In the genomic region with DNA sequence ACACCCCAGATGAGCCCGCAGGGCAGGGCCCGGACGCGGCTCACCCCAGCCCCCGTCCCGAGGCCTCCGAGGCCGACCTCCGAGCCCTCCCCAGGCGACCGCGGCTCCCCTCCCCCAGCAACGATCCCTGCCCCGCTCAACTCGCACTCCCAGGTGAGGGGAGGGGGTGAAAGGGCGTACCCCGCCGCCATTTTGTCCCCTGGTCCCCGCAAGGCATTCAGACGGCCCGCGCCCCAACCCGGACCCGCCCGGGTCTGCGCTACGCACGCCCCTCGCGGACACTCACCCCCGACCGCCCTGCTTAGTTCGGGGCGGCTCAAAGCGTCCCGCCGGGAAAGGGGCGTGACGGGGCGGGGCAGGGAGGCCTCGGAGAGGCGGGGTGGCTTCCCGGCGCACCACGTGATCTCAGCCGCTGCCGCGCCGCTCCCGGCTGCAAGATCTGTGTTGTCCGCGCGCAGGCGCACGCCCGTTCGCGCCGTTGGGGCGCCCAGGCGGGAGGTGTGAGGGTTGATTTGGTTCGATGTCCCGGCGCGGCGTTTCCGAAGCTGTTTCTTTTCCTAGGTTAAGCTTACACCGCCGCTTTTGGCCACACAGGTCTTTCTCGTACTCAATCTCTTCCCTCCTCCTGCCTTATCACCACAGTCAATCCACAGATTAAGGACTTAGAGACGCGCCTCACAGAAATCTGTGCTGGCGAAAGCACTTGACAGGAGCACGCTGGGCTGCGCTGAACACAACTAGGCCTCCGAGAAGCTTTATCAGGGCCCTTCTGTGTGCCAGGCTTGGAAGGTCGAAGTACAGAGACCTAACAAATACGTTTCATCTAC, we compare ENCODE assay signal across 1 cellular context.
TF ChIP-seq lines count a peak whose summit lies in the region.

SCAPER (minus strand) TSS at position 328 of the 827 bp plus-strand sequence. CDS start 21,523 bp downstream, outside the sequence.

TF ChIP-seq in HepG2, 621 proteins besides CTCF, POLR2A, EP300 and RAD21 (continued from another document and continues in another):
- TF ChIP-seq, protein P1, sequence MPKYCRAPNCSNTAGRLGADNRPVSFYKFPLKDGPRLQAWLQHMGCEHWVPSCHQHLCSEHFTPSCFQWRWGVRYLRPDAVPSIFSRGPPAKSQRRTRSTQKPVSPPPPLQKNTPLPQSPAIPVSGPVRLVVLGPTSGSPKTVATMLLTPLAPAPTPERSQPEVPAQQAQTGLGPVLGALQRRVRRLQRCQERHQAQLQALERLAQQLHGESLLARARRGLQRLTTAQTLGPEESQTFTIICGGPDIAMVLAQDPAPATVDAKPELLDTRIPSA (CRISPR knock-in tag; IDR thresholded peaks at IDR 0.05; ENCODE audit: borderline replicate concordance): no peak; the same call in 1 of the 2 replicates
- TF ChIP-seq EZH2 (conservative IDR thresholded peaks at IDR 0.05; ENCODE audit: low read depth, low read length): no peak
- peak; percentile 87 for TF ChIP-seq GZF1 (CRISPR knock-in tag; IDR thresholded peaks at IDR 0.05)
- peak; percentile 90 for TF ChIP-seq ZNF333 (CRISPR knock-in tag; IDR thresholded peaks at IDR 0.05; ENCODE audit: borderline replicate concordance)
- TF ChIP-seq, protein P2, sequence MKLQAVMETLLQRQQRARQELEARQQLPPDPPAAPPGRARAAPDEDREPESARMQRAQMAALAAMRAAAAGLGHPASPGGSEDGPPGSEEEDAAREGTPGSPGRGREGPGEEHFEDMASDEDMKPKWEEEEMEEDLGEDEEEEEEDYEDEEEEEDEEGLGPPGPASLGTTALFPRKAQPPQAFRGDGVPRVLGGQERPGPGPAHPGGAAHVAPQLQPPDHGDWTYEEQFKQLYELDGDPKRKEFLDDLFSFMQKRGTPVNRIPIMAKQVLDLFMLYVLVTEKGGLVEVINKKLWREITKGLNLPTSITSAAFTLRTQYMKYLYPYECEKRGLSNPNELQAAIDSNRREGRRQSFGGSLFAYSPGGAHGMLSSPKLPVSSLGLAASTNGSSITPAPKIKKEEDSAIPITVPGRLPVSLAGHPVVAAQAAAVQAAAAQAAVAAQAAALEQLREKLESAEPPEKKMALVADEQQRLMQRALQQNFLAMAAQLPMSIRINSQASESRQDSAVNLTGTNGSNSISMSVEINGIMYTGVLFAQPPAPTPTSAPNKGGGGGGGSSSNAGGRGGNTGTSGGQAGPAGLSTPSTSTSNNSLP (IDR thresholded peaks at IDR 0.05; ENCODE audit: low read depth, low read length): 0 out of 2 replicates have a peak, but pooled peaks have one; percentile 18
- peak; percentile 76; the same call in 1 of the 2 replicates for TF ChIP-seq ZSCAN25 (CRISPR knock-in tag; IDR thresholded peaks at IDR 0.05)
- TF ChIP-seq BCLAF1 (IDR thresholded peaks at IDR 0.05): no peak
- no peak for TF ChIP-seq ZNF468 (CRISPR knock-in tag; IDR thresholded peaks at IDR 0.05)
- peak; percentile 66; the same call in 1 of the 2 replicates for TF ChIP-seq ONECUT2 (CRISPR knock-in tag; IDR thresholded peaks at IDR 0.05)
- TF ChIP-seq ZNF275 (CRISPR knock-in tag; IDR thresholded peaks at IDR 0.05; ENCODE audit: borderline replicate concordance): 0 out of 2 replicates have a peak, but pooled peaks have one; percentile 20
- TF ChIP-seq MAFF (IDR thresholded peaks at IDR 0.05; ENCODE audit: low read depth, low read length): no peak
- peak; percentile 57; the same call in 1 of the 2 replicates for TF ChIP-seq E2F2 (CRISPR knock-in tag; IDR thresholded peaks at IDR 0.05; ENCODE audit: borderline replicate concordance)
- no peak for TF ChIP-seq ZFP1 (CRISPR knock-in tag; IDR thresholded peaks at IDR 0.05)
- TF ChIP-seq NRL (CRISPR knock-in tag; IDR thresholded peaks at IDR 0.05; ENCODE audit: borderline replicate concordance): peak; percentile 85; the same call in 1 of the 2 replicates
- TF ChIP-seq ZNF207 (IDR thresholded peaks at IDR 0.05; ENCODE audit: borderline replicate concordance): no peak
- peak; percentile 81 for TF ChIP-seq ZFX (CRISPR knock-in tag; IDR thresholded peaks at IDR 0.05; ENCODE audit: low read depth)
- TF ChIP-seq CCAR2 (optimal IDR thresholded peaks at IDR 0.05; ENCODE audit: low read depth, low read length): no peak
- peak; percentile 89 for TF ChIP-seq ZNF564 (CRISPR knock-in tag; IDR thresholded peaks at IDR 0.05)
- TF ChIP-seq ETV6 (CRISPR knock-in tag; conservative IDR thresholded peaks at IDR 0.05): 0 out of 2 replicates have a peak, but pooled peaks have one; percentile 75
- 0 out of 2 replicates have a peak, but pooled peaks have one; percentile 74 for TF ChIP-seq ZBTB3 (CRISPR knock-in tag; IDR thresholded peaks at IDR 0.05; ENCODE audit: borderline replicate concordance, low read depth)
- TF ChIP-seq CSRNP2 (CRISPR knock-in tag; conservative IDR thresholded peaks at IDR 0.05; ENCODE audit: low read depth): no peak; the same call in 1 of the 2 replicates
- TF ChIP-seq MYNN (CRISPR knock-in tag; IDR thresholded peaks at IDR 0.05; ENCODE audit: low read depth): peak; percentile 62; the same call in 1 of the 2 replicates
- TF ChIP-seq MEIS2 (CRISPR knock-in tag; IDR thresholded peaks at IDR 0.05): peak; percentile 93
- peak; percentile 66 for TF ChIP-seq POLR2G (IDR thresholded peaks at IDR 0.05; ENCODE audit: low read depth, low read length)
- peak; percentile 74; the same call in 1 of the 2 replicates for TF ChIP-seq PRMT3 (CRISPR knock-in tag; IDR thresholded peaks at IDR 0.05; ENCODE audit: borderline replicate concordance, low read depth)
- TF ChIP-seq MAZ (IDR thresholded peaks at IDR 0.05; ENCODE audit: borderline replicate concordance, low read depth, low read length): 0 out of 2 replicates have a peak, but pooled peaks have one; percentile 57
- TF ChIP-seq MAZ (CRISPR knock-in tag; IDR thresholded peaks at IDR 0.05; ENCODE audit: low read depth): peak; percentile 82
- no peak for TF ChIP-seq KAT2B (IDR thresholded peaks at IDR 0.05; ENCODE audit: borderline replicate concordance, low read depth, low read length)
- no peak for TF ChIP-seq EHMT2 (IDR thresholded peaks at IDR 0.05; ENCODE audit: borderline replicate concordance, low read depth, low read length)
- TF ChIP-seq XRCC5 (optimal IDR thresholded peaks at IDR 0.05; ENCODE audit: low read length): peak; percentile 58
- peak; percentile 63; the same call in 1 of the 2 replicates for TF ChIP-seq TAF1 (CRISPR knock-in tag; IDR thresholded peaks at IDR 0.05)
- no peak for TF ChIP-seq ZNF33A (CRISPR knock-in tag; IDR thresholded peaks at IDR 0.05; ENCODE audit: borderline replicate concordance)
- TF ChIP-seq HHEX (CRISPR knock-in tag; IDR thresholded peaks at IDR 0.05): no peak
- TF ChIP-seq ZNF546 (CRISPR knock-in tag; conservative IDR thresholded peaks at IDR 0.05): peak; percentile 95
- TF ChIP-seq ZNF607 (CRISPR knock-in tag; IDR thresholded peaks at IDR 0.05; ENCODE audit: borderline replicate concordance): peak; percentile 98
- TF ChIP-seq ZNF230 (CRISPR knock-in tag; IDR thresholded peaks at IDR 0.05): peak; percentile 99
- TF ChIP-seq, protein P3, sequence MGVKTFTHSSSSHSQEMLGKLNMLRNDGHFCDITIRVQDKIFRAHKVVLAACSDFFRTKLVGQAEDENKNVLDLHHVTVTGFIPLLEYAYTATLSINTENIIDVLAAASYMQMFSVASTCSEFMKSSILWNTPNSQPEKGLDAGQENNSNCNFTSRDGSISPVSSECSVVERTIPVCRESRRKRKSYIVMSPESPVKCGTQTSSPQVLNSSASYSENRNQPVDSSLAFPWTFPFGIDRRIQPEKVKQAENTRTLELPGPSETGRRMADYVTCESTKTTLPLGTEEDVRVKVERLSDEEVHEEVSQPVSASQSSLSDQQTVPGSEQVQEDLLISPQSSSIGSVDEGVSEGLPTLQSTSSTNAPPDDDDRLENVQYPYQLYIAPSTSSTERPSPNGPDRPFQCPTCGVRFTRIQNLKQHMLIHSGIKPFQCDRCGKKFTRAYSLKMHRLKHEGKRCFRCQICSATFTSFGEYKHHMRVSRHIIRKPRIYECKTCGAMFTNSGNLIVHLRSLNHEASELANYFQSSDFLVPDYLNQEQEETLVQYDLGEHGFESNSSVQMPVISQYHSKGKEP (CRISPR knock-in tag; IDR thresholded peaks at IDR 0.05): no peak; the same call in 1 of the 2 replicates
- TF ChIP-seq ZNF10 (CRISPR knock-in tag; IDR thresholded peaks at IDR 0.05; ENCODE audit: borderline replicate concordance, low read depth): no peak
- no peak; the same call in 1 of the 2 replicates for TF ChIP-seq SP2 (CRISPR knock-in tag; IDR thresholded peaks at IDR 0.05)
- no peak; the same call in 1 of the 2 replicates for TF ChIP-seq THAP11 (CRISPR knock-in tag; IDR thresholded peaks at IDR 0.05)
- peak; percentile 77 for TF ChIP-seq MLXIP (CRISPR knock-in tag; IDR thresholded peaks at IDR 0.05; ENCODE audit: borderline replicate concordance)
- TF ChIP-seq ZSCAN30 (CRISPR knock-in tag; IDR thresholded peaks at IDR 0.05): peak; percentile 70; the same call in 1 of the 2 replicates
- no peak for TF ChIP-seq PHF20 (CRISPR knock-in tag; IDR thresholded peaks at IDR 0.05)
